In the genomic region with DNA sequence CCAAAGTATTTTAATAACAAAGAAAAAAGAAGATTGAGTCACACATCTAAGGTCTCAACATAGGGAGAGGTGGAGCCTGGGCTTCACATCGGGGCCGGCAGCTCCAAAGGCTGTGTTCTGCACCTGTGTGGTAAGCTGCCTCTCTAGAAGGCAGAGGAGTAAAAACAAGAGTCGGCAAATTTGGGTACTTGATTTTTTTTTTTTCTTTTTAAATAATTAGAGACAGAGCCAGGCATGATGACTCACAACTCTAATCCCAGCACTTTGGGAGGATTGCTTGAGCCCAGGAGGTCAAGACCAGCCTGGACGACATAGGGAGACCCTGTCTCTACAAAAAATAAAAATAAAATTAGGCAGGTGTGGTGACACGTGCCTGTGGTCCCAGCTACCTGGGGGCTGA, we compare ENCODE assay signal across 24 cellular contexts.
"Had no signal": no experiment of that assay in that cellular context is flagged by ENCODE, and none has a peak within 500 bp of the region (broad histone marks: within the 10 kb centered on the region; RNA-seq: fewer than 3 reads in every experiment).

No MANE protein-coding gene starts in this region.

- H3K9me3 ChIP-seq: breast epithelium, esophagus muscularis mucosa, psoas muscle, testis had no signal

- H3K27ac ChIP-seq: breast epithelium, esophagus muscularis mucosa, hepatocyte, neural progenitor cell, psoas muscle, skin epidermis, testis had no signal

- H3K36me3 ChIP-seq: breast epithelium, neural progenitor cell had no signal

- H3K4me2 ChIP-seq: hepatocyte, neural progenitor cell had no signal

- H3K27me3 ChIP-seq: breast epithelium, esophagus muscularis mucosa, hepatocyte, testis had no signal

- H3K9ac ChIP-seq: neural progenitor cell had no signal

- ATAC-seq: activated CD4-positive, alpha-beta T cell treated with anti-CD3 and anti-CD28 coated beads for 36 hours; activated CD8-positive, alpha-beta memory T cell treated with anti-CD3 and anti-CD28 coated beads, Interleukin-2, amount 10 ng/mL, durations not matched to agents 7 days and 5 days; psoas muscle; right cardiac atrium; stimulated activated naive CD8-positive, alpha-beta T cell treated with anti-CD3 and anti-CD28 coated beads, Interleukin-15, amount 100 ng/mL, for 72 hours; WTC11 had no signal

- DNase-seq: activated CD4-positive, alpha-beta T cell treated with anti-CD3 and anti-CD28 coated beads for 36 hours; activated CD4-positive, alpha-beta T cell treated with anti-CD3 and anti-CD28 coated beads, Interleukin-2, amount 50 U/mL, for 48 hours; activated CD8-positive, alpha-beta memory T cell treated with anti-CD3 and anti-CD28 coated beads, Interleukin-2, amount 10 ng/mL, durations not matched to agents 7 days and 5 days; activated naive CD4-positive, alpha-beta T cell; activated naive CD8-positive, alpha-beta T cell treated with anti-CD3 and anti-CD28 coated beads, Interleukin-2, amount 10 ng/mL, durations not matched to agents 7 days and 5 days; cerebellar nuclear complex; effector memory CD4-positive, alpha-beta T cell; islet precursor cell; midbrain; psoas muscle; right cardiac atrium; stimulated activated CD4-positive, alpha-beta T cell treated with anti-CD3 and anti-CD28 coated beads, Interleukin-15, amount 100 ng/mL, for 24 hours; stimulated activated CD4-positive, alpha-beta T cell treated with anti-CD3 and anti-CD28 coated beads, Interleukin-2, amount 100 ng/mL, for 48 hours; stimulated activated naive CD8-positive, alpha-beta T cell treated with anti-CD3 and anti-CD28 coated beads, Interleukin-15, amount 100 ng/mL, for 72 hours; testis had no signal

- H3K4me3 ChIP-seq: breast epithelium, esophagus muscularis mucosa, hepatocyte, lung, neural progenitor cell, psoas muscle, skin epidermis, testis had no signal

- FAIRE-seq: astrocyte, TTC549 had no signal

- H2AFZ ChIP-seq: hepatocyte, neural progenitor cell had no signal
